In the genomic region with DNA sequence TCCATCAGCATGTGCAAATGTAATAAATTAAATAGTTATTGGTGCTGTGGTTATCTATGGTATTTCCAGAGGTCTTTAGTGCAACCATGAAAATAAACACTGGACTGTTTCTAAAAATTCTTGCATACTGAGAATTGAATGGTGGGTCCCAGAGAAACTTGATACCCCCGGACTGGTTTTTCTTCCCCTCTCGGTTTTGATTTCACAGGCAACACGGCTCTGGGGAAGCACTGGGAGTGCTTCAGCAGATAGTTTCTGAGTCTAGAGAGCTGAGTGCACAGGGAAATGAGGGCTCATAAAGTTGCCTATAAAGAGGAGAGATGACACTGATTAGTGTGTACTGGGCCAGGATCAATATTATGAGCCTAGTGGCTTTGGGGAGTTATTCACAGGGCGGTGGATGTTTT, we compare ENCODE assay signal across 15 cellular contexts.
A peak's percentile ranks its signal among the peaks of the same experiment; 100 is the strongest.
DNase-seq lines count a peak whose midpoint lies in the region; ATAC-seq and TF ChIP-seq lines count a peak whose summit lies in the region.
"Had no signal": no experiment of that assay in that cellular context is flagged by ENCODE, and none has a peak within 500 bp of the region (broad histone marks: within the 10 kb centered on the region; RNA-seq: fewer than 3 reads in every experiment).

No MANE protein-coding gene starts in this region.

- H3K4me3 Mint-ChIP-seq in activated naive CD4-positive, alpha-beta T cell treated with anti-CD3 and anti-CD28 coated beads for 36 hours = no peak overlapping the region
- H3K4me3 Mint-ChIP-seq: B cell; natural killer cell treated with Interleukin-12 subunit alpha and Interleukin-12 subunit beta and Interleukin-15 and Interleukin-18, amount 100 ng/mL, for 72 hours; stimulated activated effector memory CD8-positive, alpha-beta T cell treated with anti-CD3 and anti-CD28 coated beads, Interleukin-12 subunit alpha, Interleukin-12 subunit beta, amount 100 ng/mL, for 72 hours had no signal

- H3K27me3 ChIP-seq in BJ (ENCODE audit: control insufficient read depth, insufficient read depth, low read length) = no peaks in the 10 kb centered on the region

- no peaks in the 10 kb centered on the region for H3K9me3 Mint-ChIP-seq in activated naive CD4-positive, alpha-beta T cell treated with anti-CD3 and anti-CD28 coated beads for 36 hours
- H3K9me3 Mint-ChIP-seq: natural killer cell treated with Interleukin-12 subunit alpha and Interleukin-12 subunit beta and Interleukin-15 and Interleukin-18, amount 100 ng/mL, for 72 hours; stimulated activated effector memory CD8-positive, alpha-beta T cell treated with anti-CD3 and anti-CD28 coated beads, Interleukin-12 subunit alpha, Interleukin-12 subunit beta, amount 100 ng/mL, for 72 hours had no signal

- no peaks in the 10 kb centered on the region for H3K36me3 ChIP-seq in BJ (ENCODE audit: control insufficient read depth, insufficient read depth, low read length)
- H3K36me3 ChIP-seq: HAP-1 had no signal

- H3K27ac Mint-ChIP-seq in activated naive CD4-positive, alpha-beta T cell treated with anti-CD3 and anti-CD28 coated beads for 36 hours = no peak overlapping the region
- H3K27ac Mint-ChIP-seq: B cell; natural killer cell treated with Interleukin-12 subunit alpha and Interleukin-12 subunit beta and Interleukin-15 and Interleukin-18, amount 100 ng/mL, for 72 hours; stimulated activated effector memory CD8-positive, alpha-beta T cell treated with anti-CD3 and anti-CD28 coated beads, Interleukin-12 subunit alpha, Interleukin-12 subunit beta, amount 100 ng/mL, for 72 hours had no signal

- DNase-seq in BJ (ENCODE audit: low read depth) (peak; percentile 44), astrocyte of the spinal cord (ENCODE audit: low read depth, low spot score) (peak; percentile 63), ACHN (no peak), OCI-M1 (lab: John Stamatoyannopoulos, UW) (no peak)
- DNase-seq in activated naive CD4-positive, alpha-beta T cell treated with anti-CD3 and anti-CD28 coated beads for 36 hours = no peak
- DNase-seq: erythroblast, NCI-H1417 treated with DMSO at 0.1 percent for 48 hours, RPMI8226 had no signal

- intact Hi-C loops in activated naive CD4-positive, alpha-beta T cell treated with anti-CD3 and anti-CD28 coated beads for 36 hours (cut with micrococcal nuclease) = no loop called here

- no peaks in the 10 kb centered on the region for H3K36me3 Mint-ChIP-seq in activated naive CD4-positive, alpha-beta T cell treated with anti-CD3 and anti-CD28 coated beads for 36 hours (ENCODE audit: low read depth)
- H3K36me3 Mint-ChIP-seq: natural killer cell treated with Interleukin-12 subunit alpha and Interleukin-12 subunit beta and Interleukin-15 and Interleukin-18, amount 100 ng/mL, for 72 hours; stimulated activated effector memory CD8-positive, alpha-beta T cell treated with anti-CD3 and anti-CD28 coated beads, Interleukin-12 subunit alpha, Interleukin-12 subunit beta, amount 100 ng/mL, for 72 hours had no signal

- TF ChIP-seq CTCF in BJ (IDR thresholded peaks at IDR 0.05; ENCODE audit: insufficient read depth, low read depth, low read length) = no peak
- TF ChIP-seq CTCF in astrocyte of the spinal cord (IDR thresholded peaks at IDR 0.05; ENCODE audit: low read depth, low read length) = no peak

- no peaks in the 10 kb centered on the region for H3K27me3 Mint-ChIP-seq in activated naive CD4-positive, alpha-beta T cell treated with anti-CD3 and anti-CD28 coated beads for 36 hours (ENCODE audit: low read depth)
- H3K27me3 Mint-ChIP-seq: B cell; natural killer cell treated with Interleukin-12 subunit alpha and Interleukin-12 subunit beta and Interleukin-15 and Interleukin-18, amount 100 ng/mL, for 72 hours had no signal

- H3K4me3 ChIP-seq in BJ (ENCODE audit: low read depth, low read length) (no peak overlapping the region), astrocyte of the spinal cord (ENCODE audit: low read depth, low read length) (no peak overlapping the region)
- H3K4me3 ChIP-seq: HAP-1 had no signal

- no peaks in the 10 kb centered on the region for H3K4me1 Mint-ChIP-seq in activated naive CD4-positive, alpha-beta T cell treated with anti-CD3 and anti-CD28 coated beads for 36 hours (ENCODE audit: low read depth)
- H3K4me1 Mint-ChIP-seq: B cell; stimulated activated effector memory CD8-positive, alpha-beta T cell treated with anti-CD3 and anti-CD28 coated beads, Interleukin-12 subunit alpha, Interleukin-12 subunit beta, amount 100 ng/mL, for 72 hours had no signal

- in situ Hi-C loops in astrocyte of the spinal cord (cut with HindIII; ENCODE audit: low sequenced_read_pairs) = no loop called here
- in situ Hi-C loops in ACHN (cut with HindIII; ENCODE audit: low pct_ligation_motif_present, low pct_unique_long_range_greater_than_20kb, low sequenced_read_pairs) = no loop called here

- ATAC-seq in GM19438 (IDR thresholded peaks at IDR 0.05; ENCODE audit: low read depth, unreplicated experiment) = peak; percentile 91
- ATAC-seq in HG02870 (IDR thresholded peaks at IDR 0.05; ENCODE audit: unreplicated experiment) = peak; percentile 65
- no peak for ATAC-seq in GM18873 (IDR thresholded peaks at IDR 0.05; ENCODE audit: low FRiP score, unreplicated experiment)
- ATAC-seq: natural killer cell treated with Interleukin-12 subunit alpha and Interleukin-12 subunit beta and Interleukin-15 and Interleukin-18, amount 100 ng/mL, for 72 hours; stimulated activated effector memory CD8-positive, alpha-beta T cell treated with anti-CD3 and anti-CD28 coated beads, Interleukin-12 subunit alpha, Interleukin-12 subunit beta, amount 100 ng/mL, for 72 hours had no signal

- CTCF ChIA-PET in BJ (lab: Yijun Ruan, JAX) = interaction anchor here (0.7 to 1.2 kb wide), 2 partner anchors 10 to 14 kb away, joined by 3 read pairs; no protein-coding TSS in a partner anchor
- CTCF ChIA-PET in activated naive CD4-positive, alpha-beta T cell treated with anti-CD3 and anti-CD28 coated beads for 36 hours (lab: Charles Lee) = no interaction called here

- POLR2A ChIA-PET in BJ (lab: Charles Lee) = no interaction called here

Comparison
In these comparisons a context has a peak if more than half of its experiments do, and no peak if none do; other contexts are left out.
1. DNase-seq: peak in BJ (single experiment) and astrocyte of the spinal cord (single experiment); none in ACHN (single experiment), OCI-M1 (single experiment) and activated naive CD4-positive, alpha-beta T cell treated with anti-CD3 and anti-CD28 coated beads for 36 hours (single experiment).